Comparison of ENCODE assay signal across 15 cellular contexts in the genomic region with DNA sequence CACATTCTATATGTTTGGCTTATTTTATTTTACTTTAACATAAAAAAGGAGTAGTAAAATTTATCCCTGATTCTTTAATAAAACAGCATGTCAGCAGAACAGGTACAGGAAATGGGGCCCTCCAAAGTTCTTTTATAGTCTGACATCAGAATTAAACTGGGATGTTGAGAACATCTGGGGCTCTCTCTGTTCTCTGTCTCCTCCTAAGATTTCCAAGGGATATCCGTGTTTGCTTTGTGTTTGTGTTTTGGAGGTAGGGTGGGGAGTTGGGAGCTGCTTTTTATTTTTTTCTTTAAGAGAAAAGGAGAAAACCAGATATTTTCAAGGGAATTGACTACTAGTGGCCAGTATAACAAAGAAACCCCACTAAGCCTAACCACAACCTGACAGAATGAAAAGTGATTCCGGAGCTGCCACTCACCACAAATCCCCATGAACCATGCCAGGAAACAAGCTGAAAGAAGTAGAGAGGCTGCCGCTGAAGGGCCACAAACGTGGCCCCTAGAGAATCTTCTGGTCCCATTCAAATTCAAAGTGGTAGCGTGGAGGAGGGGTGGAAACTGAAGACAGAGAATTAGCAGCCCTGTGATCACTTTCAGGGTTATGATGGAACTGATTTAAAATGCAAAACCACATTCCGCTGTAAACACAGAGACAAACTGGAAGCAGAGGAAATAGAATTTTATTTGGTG.
A peak's percentile ranks its signal among the peaks of the same experiment; 100 is the strongest.
DNase-seq lines count a peak whose midpoint lies in the region; ATAC-seq lines count a peak whose summit lies in the region.
"Had no signal": no experiment of that assay in that cellular context is flagged by ENCODE, and none has a peak within 500 bp of the region (broad histone marks: within the 10 kb centered on the region; RNA-seq: fewer than 3 reads in every experiment).

No MANE protein-coding gene starts in this region.

- 0 out of 2 replicates have a peak overlapping the region, but pooled peaks have one; percentile 12 for H3K9ac ChIP-seq in ES-I3 (ENCODE audit: low read depth, low read length)
- no peak overlapping the region for H3K9ac ChIP-seq in SK-N-MC (ENCODE audit: insufficient read length)

- ATAC-seq in activated T-helper 17 cell treated with anti-CD3 and anti-CD28 coated beads, Interleukin-2, amount 50 U/mL, for 72 hours (replicated peaks), result no peak
- ATAC-seq: effector memory CD8-positive, alpha-beta T cell; HCT116 had no signal

- no peak overlapping the region for H3K27ac ChIP-seq in SK-N-MC

- no peak overlapping the region for H3K4me3 Mint-ChIP-seq in activated T-helper 17 cell treated with anti-CD3 and anti-CD28 coated beads, Interleukin-2, amount 50 U/mL, for 72 hours
- H3K4me3 Mint-ChIP-seq: activated B cell treated with CpG ODN at 0.5 μM for 24 hours; effector memory CD8-positive, alpha-beta T cell had no signal

- DNase-seq in H7, result peak; percentile 40
- no peak for DNase-seq in SK-N-MC (ENCODE audit: low read depth, low spot score)
- peak; percentile 70 for DNase-seq in islet precursor cell
- no peak for DNase-seq in HCEC 1CT
- DNase-seq in stimulated activated CD4-positive, alpha-beta T cell treated with anti-CD3 and anti-CD28 coated beads, Interleukin-4, amount 100 ng/mL, for 4 hours, result no peak
- DNase-seq in stimulated activated naive CD4-positive, alpha-beta T cell treated with Interleukin-2 at 50 U/mL for 16 hours (lab: John Stamatoyannopoulos, UW), result no peak
- DNase-seq: activated B cell treated with CpG ODN at 0.5 μM for 24 hours; amniotic stem cell; DND-41; effector memory CD8-positive, alpha-beta T cell; NCI-H524 treated with DMSO at 0.1 percent for 48 hours; transverse colon had no signal

- no peaks in the 10 kb centered on the region for H3K27me3 ChIP-seq in H7 (ENCODE audit: control insufficient read depth, insufficient read depth, low read length)
- H3K27me3 ChIP-seq: transverse colon had no signal

- no peaks in the 10 kb centered on the region for H3K36me3 Mint-ChIP-seq in activated T-helper 17 cell treated with anti-CD3 and anti-CD28 coated beads, Interleukin-2, amount 50 U/mL, for 72 hours (ENCODE audit: low read depth)

- H3K36me3 ChIP-seq in ES-I3 (ENCODE audit: insufficient read depth, low read length) (no peaks in the 10 kb centered on the region; the same call in 1 of the 2 replicates), H7 (replicated peaks; ENCODE audit: control insufficient read depth, insufficient read depth, low read length) (no peaks in the 10 kb centered on the region), SK-N-MC (ENCODE audit: insufficient read depth, low read length) (no peaks in the 10 kb centered on the region)
- H3K36me3 ChIP-seq: transverse colon had no signal

- H3K4me1 ChIP-seq in ES-I3 (ENCODE audit: insufficient read depth, low read length), result peaks cover 39% of the 10 kb centered on the region

- no peaks in the 10 kb centered on the region for H3K27me3 Mint-ChIP-seq in activated T-helper 17 cell treated with anti-CD3 and anti-CD28 coated beads, Interleukin-2, amount 50 U/mL, for 72 hours
- H3K27me3 Mint-ChIP-seq: activated B cell treated with CpG ODN at 0.5 μM for 24 hours; effector memory CD8-positive, alpha-beta T cell had no signal

- peaks cover 4% of the 10 kb centered on the region for H3K9me3 Mint-ChIP-seq in activated T-helper 17 cell treated with anti-CD3 and anti-CD28 coated beads, Interleukin-2, amount 50 U/mL, for 72 hours

- no peak overlapping the region for H3K27ac Mint-ChIP-seq in activated T-helper 17 cell treated with anti-CD3 and anti-CD28 coated beads, Interleukin-2, amount 50 U/mL, for 72 hours
- H3K27ac Mint-ChIP-seq: activated B cell treated with CpG ODN at 0.5 μM for 24 hours; effector memory CD8-positive, alpha-beta T cell had no signal

- H3K9me3 ChIP-seq in ES-I3 (ENCODE audit: control insufficient read depth, insufficient read depth, low read length), result no peaks in the 10 kb centered on the region
- no peaks in the 10 kb centered on the region for H3K9me3 ChIP-seq in SK-N-MC (ENCODE audit: low read depth, low read length)
- H3K9me3 ChIP-seq: transverse colon had no signal

- H3K4me1 Mint-ChIP-seq in activated T-helper 17 cell treated with anti-CD3 and anti-CD28 coated beads, Interleukin-2, amount 50 U/mL, for 72 hours, result no peaks in the 10 kb centered on the region
- H3K4me1 Mint-ChIP-seq: activated B cell treated with CpG ODN at 0.5 μM for 24 hours had no signal

- H3K4me3 ChIP-seq in H7 (ENCODE audit: insufficient read depth, low read depth, low read length) (no peak overlapping the region), SK-N-MC (0 out of 2 replicates have a peak overlapping the region, but pooled peaks have one; percentile 22)
- H3K4me3 ChIP-seq: transverse colon had no signal

Comparison
In these comparisons a context has a peak if more than half of its experiments do, and no peak if none do; other contexts are left out.
1. DNase-seq: peak in H7 (single experiment) and islet precursor cell (single experiment); none in SK-N-MC (single experiment), HCEC 1CT (single experiment), stimulated activated CD4-positive, alpha-beta T cell treated with anti-CD3 and anti-CD28 coated beads, Interleukin-4, amount 100 ng/mL, for 4 hours (0 of 2) and stimulated activated naive CD4-positive, alpha-beta T cell treated with Interleukin-2 at 50 U/mL for 16 hours (single experiment).